ENCODE assay signal across 15 cellular contexts in the genomic region with DNA sequence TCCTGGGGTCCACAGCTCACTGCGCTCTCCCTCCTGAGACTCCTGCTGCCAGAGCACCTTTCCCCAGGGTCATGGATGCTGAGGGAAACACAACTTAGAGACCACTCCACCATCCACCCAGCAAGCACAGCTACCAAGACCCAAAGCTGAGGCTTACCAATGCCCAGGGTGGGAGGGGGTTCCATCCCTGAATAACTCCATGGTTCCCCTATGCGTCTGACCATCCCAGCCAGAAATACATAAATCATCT. TPM values are rescaled to one million over a fixed set of nuclear protein-coding genes. Genes with fewer than 3 reads are reported as not detected.
DNase-seq lines count a peak whose midpoint lies in the region; ATAC-seq, FAIRE-seq and TF ChIP-seq lines count a peak whose summit lies in the region.
"Had no signal": no experiment of that assay in that cellular context is flagged by ENCODE, and none has a peak within 500 bp of the region (broad histone marks: within the 10 kb centered on the region; RNA-seq: fewer than 3 reads in every experiment).

No MANE protein-coding gene starts in this region.

- no peak overlapping the region for H2AFZ ChIP-seq in GM23338

- H3K9me3 ChIP-seq in BLaER1 treated with 17β-estradiol and CSF1 and Interleukin-3, amounts not matched to agents 10 nM and 100 nM (replicated peaks in 1 of 11), result no peaks in the 10 kb centered on the region
- H3K9me3 ChIP-seq: BE2C, HAP-1, MG63, uterus had no signal

- H3K4me2 ChIP-seq in BLaER1 treated with 17β-estradiol and CSF1 and Interleukin-3, amounts not matched to agents 10 nM and 100 nM, result peak overlapping the region; percentile 12 to 98 (median 94); a peak in 21 of 22 replicates
- no peak overlapping the region for H3K4me2 ChIP-seq in GM23338

- peak overlapping the region in 10 of 11 experiments; percentile 34 to 100 (median 100); a peak in 19 of 22 replicates for H3K27ac ChIP-seq in BLaER1 treated with 17β-estradiol and CSF1 and Interleukin-3, amounts not matched to agents 10 nM and 100 nM
- no peak overlapping the region for H3K27ac ChIP-seq in GM23338 (ENCODE audit: low read depth)
- H3K27ac ChIP-seq: uterus had no signal

- peaks cover 56% of the 10 kb centered on the region for H3K36me3 Mint-ChIP-seq in activated T-helper 1 cell treated with anti-CD3 and anti-CD28 coated beads, Interleukin-12 subunit alpha, Interleukin-12 subunit beta, Interleukin-2, Interleukin-4 antibody, amounts not matched to agents 30 ng/mL and 10 ng/mL and 1 ng/mL, durations not matched to agents 14 hours and 24 hours and 36 hours (ENCODE audit: low read depth)
- H3K36me3 Mint-ChIP-seq in naive thymus-derived CD8-positive, alpha-beta T cell, result peaks cover 23 to 57% (median 49%) of the 10 kb centered on the region in 3 donors
- no peaks in the 10 kb centered on the region; the same call in 2 of the 3 replicates for H3K36me3 Mint-ChIP-seq in GM23338 (ENCODE audit: low read depth)

- no peak for FAIRE-seq in GM12892 (lab: Jason Lieb, UNC)
- FAIRE-seq: colon, TTC549 had no signal

- H3K9ac ChIP-seq in BLaER1 treated with 17β-estradiol and CSF1 and Interleukin-3, amounts not matched to agents 10 nM and 100 nM, result peak overlapping the region; percentile 21 to 99 (median 96); a peak in 18 of 22 replicates

- peaks cover 2% of the 10 kb centered on the region for H3K27me3 Mint-ChIP-seq in activated T-helper 1 cell treated with anti-CD3 and anti-CD28 coated beads, Interleukin-12 subunit alpha, Interleukin-12 subunit beta, Interleukin-2, Interleukin-4 antibody, amounts not matched to agents 30 ng/mL and 10 ng/mL and 1 ng/mL, durations not matched to agents 14 hours and 24 hours and 36 hours (ENCODE audit: insufficient read depth)
- peaks cover 0 to 4% (median 0%) of the 10 kb centered on the region in 5 donors for H3K27me3 Mint-ChIP-seq in naive thymus-derived CD8-positive, alpha-beta T cell
- H3K27me3 Mint-ChIP-seq in GM23338 (ENCODE audit: insufficient read depth, low read depth, poor library complexity), result peaks cover 14% of the 10 kb centered on the region

- ATAC-seq in naive thymus-derived CD8-positive, alpha-beta T cell, result no peak
- no peak for ATAC-seq in GM23338

- POLR2A ChIA-PET in naive thymus-derived CD8-positive, alpha-beta T cell (lab: Charles Lee), result interaction anchor here (0.5 to 13.3 kb wide), 13 partner anchors 11 to 829 kb away, joined by 3 to 879 read pairs (median 4); no protein-coding TSS in a partner anchor

- intact Hi-C loops in activated T-helper 1 cell treated with anti-CD3 and anti-CD28 coated beads, Interleukin-12 subunit alpha, Interleukin-12 subunit beta, Interleukin-2, Interleukin-4 antibody, amounts not matched to agents 30 ng/mL and 10 ng/mL and 1 ng/mL, durations not matched to agents 14 hours and 24 hours and 36 hours (cut with micrococcal nuclease), result loop anchor here (10.0 kb wide), 1 partner anchor 168 kb away; no protein-coding TSS in a partner anchor

- H3K4me1 Mint-ChIP-seq in activated T-helper 1 cell treated with anti-CD3 and anti-CD28 coated beads, Interleukin-12 subunit alpha, Interleukin-12 subunit beta, Interleukin-2, Interleukin-4 antibody, amounts not matched to agents 30 ng/mL and 10 ng/mL and 1 ng/mL, durations not matched to agents 14 hours and 24 hours and 36 hours (ENCODE audit: low read depth), result peaks cover 95% of the 10 kb centered on the region
- peaks cover 57 to 96% (median 91%) of the 10 kb centered on the region in 4 donors for H3K4me1 Mint-ChIP-seq in naive thymus-derived CD8-positive, alpha-beta T cell
- H3K4me1 Mint-ChIP-seq in GM23338, result peaks cover 57% of the 10 kb centered on the region

- peak overlapping the region; percentile 79 for H3K4me3 Mint-ChIP-seq in activated T-helper 1 cell treated with anti-CD3 and anti-CD28 coated beads, Interleukin-12 subunit alpha, Interleukin-12 subunit beta, Interleukin-2, Interleukin-4 antibody, amounts not matched to agents 30 ng/mL and 10 ng/mL and 1 ng/mL, durations not matched to agents 14 hours and 24 hours and 36 hours
- H3K4me3 Mint-ChIP-seq in naive thymus-derived CD8-positive, alpha-beta T cell, result peak overlapping the region; percentile 38 to 92 (median 82)
- no peak overlapping the region; the same call in 2 of the 3 replicates for H3K4me3 Mint-ChIP-seq in GM23338

- peaks cover 5% of the 10 kb centered on the region for H3F3A ChIP-seq in GM23338 (replicated peaks; ENCODE audit: low read depth)

- H3K9me3 Mint-ChIP-seq in activated T-helper 1 cell treated with anti-CD3 and anti-CD28 coated beads, Interleukin-12 subunit alpha, Interleukin-12 subunit beta, Interleukin-2, Interleukin-4 antibody, amounts not matched to agents 30 ng/mL and 10 ng/mL and 1 ng/mL, durations not matched to agents 14 hours and 24 hours and 36 hours, result no peaks in the 10 kb centered on the region
- peaks cover 0 to 4% (median 0%) of the 10 kb centered on the region in 9 donors for H3K9me3 Mint-ChIP-seq in naive thymus-derived CD8-positive, alpha-beta T cell
- no peaks in the 10 kb centered on the region; the same call in 2 of the 3 replicates for H3K9me3 Mint-ChIP-seq in GM23338

- H4K20me1 ChIP-seq in BLaER1 treated with 17β-estradiol and CSF1 and Interleukin-3, amounts not matched to agents 10 nM and 100 nM, result no peaks in the 10 kb centered on the region
- no peaks in the 10 kb centered on the region for H4K20me1 ChIP-seq in GM23338 (replicated peaks; ENCODE audit: insufficient read depth)

- 0 out of 2 replicates have a peak, but pooled peaks have one; percentile 14 for TF ChIP-seq POLR2A in GM12892 (IDR thresholded peaks at IDR 0.05; ENCODE audit: low read depth, low read length)

- peaks cover 0 to 63% (median 11%) of the 10 kb centered on the region in 11 experiments; a peak in 11 of 22 replicates for H3K36me3 ChIP-seq in BLaER1 treated with 17β-estradiol and CSF1 and Interleukin-3, amounts not matched to agents 10 nM and 100 nM
- H3K36me3 ChIP-seq in GM23338 (ENCODE audit: insufficient read depth), result no peaks in the 10 kb centered on the region
- H3K36me3 ChIP-seq: BE2C, HAP-1, MG63, uterus had no signal

- peaks cover 83 to 100% (median 96%) of the 10 kb centered on the region in 10 experiments for H3K4me1 ChIP-seq in BLaER1 treated with 17β-estradiol and CSF1 and Interleukin-3, amounts not matched to agents 10 nM and 100 nM
- H3K4me1 ChIP-seq in GM23338 (ENCODE audit: insufficient read depth), result peaks cover 39% of the 10 kb centered on the region

- no peaks in the 10 kb centered on the region for H3K79me2 ChIP-seq in GM23338 (replicated peaks; ENCODE audit: insufficient read depth)

- H3K9me2 ChIP-seq in GM23338 (ENCODE audit: insufficient read depth), result no peaks in the 10 kb centered on the region

- no peaks in the 10 kb centered on the region for H3K27me3 ChIP-seq in BLaER1 treated with 17β-estradiol and CSF1 and Interleukin-3, amounts not matched to agents 10 nM and 100 nM
- H3K27me3 ChIP-seq in GM23338 (ENCODE audit: insufficient read depth), result no peaks in the 10 kb centered on the region
- H3K27me3 ChIP-seq: BE2C, MG63, uterus had no signal

- TF ChIP-seq CTCF in GM23338 (conservative IDR thresholded peaks at IDR 0.05; ENCODE audit: low read depth in 2 of 2), result no peak

- H3K4me3 ChIP-seq in BLaER1 treated with 17β-estradiol and CSF1 and Interleukin-3, amounts not matched to agents 10 nM and 100 nM, result no peak overlapping the region
- H3K4me3 ChIP-seq in GM23338, result no peak overlapping the region
- H3K4me3 ChIP-seq: HAP-1, MG63, uterus had no signal

- DNase-seq in GM12892 (ENCODE audit: insufficient read length), result no peak
- DNase-seq in activated T-helper 1 cell treated with anti-CD3 and anti-CD28 coated beads, Interleukin-12 subunit alpha, Interleukin-12 subunit beta, Interleukin-2, Interleukin-4 antibody, amounts not matched to agents 30 ng/mL and 10 ng/mL and 1 ng/mL, durations not matched to agents 14 hours and 24 hours and 36 hours (ENCODE audit: low spot score), result no peak
- DNase-seq in naive thymus-derived CD8-positive, alpha-beta T cell, result peak in 1 of 10 donors; percentile 9
- no peak for DNase-seq in GM23338 (ENCODE audit: low spot score)
- DNase-seq in CD1c-positive myeloid dendritic cell (ENCODE audit: extremely low spot score), result no peak
- DNase-seq in middle frontal gyrus (ENCODE audit: extremely low spot score, low spot score), result no peak
- DNase-seq: amygdala, BE2C, MG63, Right ventricle myocardium superior, uterus had no signal

- H3K27ac Mint-ChIP-seq in activated T-helper 1 cell treated with anti-CD3 and anti-CD28 coated beads, Interleukin-12 subunit alpha, Interleukin-12 subunit beta, Interleukin-2, Interleukin-4 antibody, amounts not matched to agents 30 ng/mL and 10 ng/mL and 1 ng/mL, durations not matched to agents 14 hours and 24 hours and 36 hours, result peak overlapping the region; percentile 99
- H3K27ac Mint-ChIP-seq in naive thymus-derived CD8-positive, alpha-beta T cell, result peak overlapping the region; percentile 96 to 100 (median 97)
- H3K27ac Mint-ChIP-seq in GM23338, result no peak overlapping the region; the same call in 1 of the 2 replicates

TF ChIP-seq in GM23338, 12 proteins besides CTCF, POLR2A, EP300 and RAD21 (continues in another document):
- no peak for TF ChIP-seq JUNB (IDR thresholded peaks at IDR 0.05; ENCODE audit: unreplicated experiment)

RNA-seq across cellular contexts. Expression of a gene that starts 36.3 kb away (rescaled TPM):
- 293 TPM for polyA plus RNA-seq in GM12892 (2012; ENCODE audit: missing spikeins)
- total RNA-seq in activated T-helper 1 cell treated with anti-CD3 and anti-CD28 coated beads, Interleukin-12 subunit alpha, Interleukin-12 subunit beta, Interleukin-2, Interleukin-4 antibody, amounts not matched to agents 30 ng/mL and 10 ng/mL and 1 ng/mL, durations not matched to agents 14 hours and 24 hours and 36 hours, result 228 and 229 TPM in 2 replicates
- 100 to 1,000 TPM; 120 to 122 TPM for total RNA-seq in naive thymus-derived CD8-positive, alpha-beta T cell
- 100 to 1,000 TPM; 610 to 660 (median 642) TPM for polyA plus RNA-seq in naive thymus-derived CD8-positive, alpha-beta T cell
- total RNA-seq in GM23338 (2014; rRNA removed; shearing (Covaris generic)), result 180 and 213 TPM in 2 replicates
- 236 and 252 TPM in 2 replicates for polyA plus RNA-seq in GM23338 (2016; fragmentation: Nextera tagmentation; extraction: Ambion mirVana)

RNA-seq across cellular contexts. Expression of a gene that starts 45.3 kb away (rescaled TPM):
- 8.5 TPM for polyA plus RNA-seq in GM12892 (2012; ENCODE audit: missing spikeins)
- 13.2 and 13.6 TPM in 2 replicates for total RNA-seq in activated T-helper 1 cell treated with anti-CD3 and anti-CD28 coated beads, Interleukin-12 subunit alpha, Interleukin-12 subunit beta, Interleukin-2, Interleukin-4 antibody, amounts not matched to agents 30 ng/mL and 10 ng/mL and 1 ng/mL, durations not matched to agents 14 hours and 24 hours and 36 hours
- 10 to 100 TPM; 22.2 to 22.6 TPM for total RNA-seq in naive thymus-derived CD8-positive, alpha-beta T cell
- 10 to 100 TPM in 2 of 3 donors, 1 to 10 TPM in 1; 8.7 to 11.9 (median 11.1) TPM for polyA plus RNA-seq in naive thymus-derived CD8-positive, alpha-beta T cell
- 38.8 and 40.0 TPM in 2 replicates for total RNA-seq in GM23338 (2014; rRNA removed; shearing (Covaris generic))
- 39.1 and 40.6 TPM in 2 replicates for polyA plus RNA-seq in GM23338 (2016; fragmentation: Nextera tagmentation; extraction: Ambion mirVana)
